8 cellular contexts compared by ENCODE assay signal in the genomic region with DNA sequence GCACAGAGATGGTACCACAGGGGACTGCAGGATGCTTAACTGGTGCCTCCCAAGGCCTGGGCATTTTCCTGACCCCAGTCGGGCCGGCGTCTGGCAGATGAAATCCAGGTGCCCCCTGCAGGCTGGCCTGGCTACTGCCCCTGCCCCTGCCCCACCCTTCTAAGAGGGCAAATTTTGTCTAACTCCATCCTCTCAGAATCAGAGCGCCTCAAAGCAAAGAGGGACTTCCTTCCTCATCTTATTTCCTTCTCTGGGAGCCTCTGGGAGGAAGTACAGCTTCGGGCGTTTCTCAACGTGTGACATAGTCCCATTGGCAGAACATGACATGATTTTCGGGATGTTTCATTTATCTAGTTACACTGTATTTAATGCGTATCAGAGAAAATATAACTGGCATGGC.
DNase-seq lines count a peak whose midpoint lies in the region; ATAC-seq and TF ChIP-seq lines count a peak whose summit lies in the region.

No MANE protein-coding gene starts in this region.

- ATAC-seq in HG03025 (IDR thresholded peaks at IDR 0.05; ENCODE audit: low FRiP score, unreplicated experiment) (no peak), GM21447 (IDR thresholded peaks at IDR 0.05; ENCODE audit: unreplicated experiment) (no peak)

- H3K4me3 ChIP-seq in GM12864 (ENCODE audit: low read depth, low read length), result no peak overlapping the region

- TF ChIP-seq CTCF in GM12864 (IDR thresholded peaks at IDR 0.05; ENCODE audit: low read depth, low read length, missing control alignments), result peak; percentile 61

- DNase-seq in GM12864 (ENCODE audit: low read depth) (no peak), OCI-M1 (lab: John Stamatoyannopoulos, UW) (peak; percentile 93), iPS-NIHi11 (ENCODE audit: low spot score) (peak; percentile 66), NCI-H1694 treated with DMSO at 0.1 percent for 48 hours (lab: John Stamatoyannopoulos, UW) (no peak)
- DNase-seq in activated naive CD4-positive, alpha-beta T cell treated with anti-CD3 and anti-CD28 coated beads, Interleukin-2, amount 50 U/mL, for 16 hours, result peak; percentile 56
- DNase-seq in stimulated activated CD4-positive, alpha-beta T cell treated with anti-CD3 and anti-CD28 coated beads, TNF-alpha, amount 100 ng/mL, for 4 hours (ENCODE audit: low read depth in 3 of 3), result peak; percentile 30 to 37 (median 31)

Comparison
In these comparisons a context has a peak if more than half of its experiments do, and no peak if none do; other contexts are left out.
1. DNase-seq: peak in OCI-M1 (single experiment), activated naive CD4-positive, alpha-beta T cell treated with anti-CD3 and anti-CD28 coated beads, Interleukin-2, amount 50 U/mL, for 16 hours (single experiment), iPS-NIHi11 (single experiment) and stimulated activated CD4-positive, alpha-beta T cell treated with anti-CD3 and anti-CD28 coated beads, TNF-alpha, amount 100 ng/mL, for 4 hours (3 of 3); none in GM12864 (single experiment) and NCI-H1694 treated with DMSO at 0.1 percent for 48 hours (single experiment).